ENCODE assay signal across 28 cellular contexts in the genomic region with DNA sequence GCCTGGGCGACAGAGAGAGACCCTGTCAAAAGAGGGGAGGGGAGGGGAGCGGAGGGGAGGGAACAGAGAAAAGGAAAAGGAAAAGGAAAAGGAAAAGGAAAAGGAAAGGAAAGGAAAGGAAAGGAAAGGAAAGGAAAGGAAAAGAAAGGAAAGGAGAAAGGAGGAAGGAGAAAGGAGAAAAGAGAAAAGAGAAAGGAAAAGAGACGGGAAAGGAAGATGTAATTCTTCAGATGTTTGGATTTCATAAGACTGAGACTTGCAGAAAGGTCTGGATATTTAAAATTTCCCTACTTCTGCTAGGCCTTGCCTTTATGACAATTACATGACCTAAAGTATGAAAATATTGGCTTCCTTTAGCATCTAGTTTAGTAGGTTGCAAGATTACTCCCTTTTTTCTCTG.
"Had no signal": no experiment of that assay in that cellular context is flagged by ENCODE, and none has a peak within 500 bp of the region (broad histone marks: within the 10 kb centered on the region; RNA-seq: fewer than 3 reads in every experiment).

No MANE protein-coding gene starts in this region.

- DNase-seq: colonic mucosa; cortex of kidney; dermis blood vessel endothelial cell; dorsolateral prefrontal cortex; effector CD4-positive, alpha-beta T cell; effector CD8-positive, alpha-beta T cell; effector memory CD4-positive, alpha-beta T cell; endodermal cell; erythroblast; esophagus squamous epithelium; foreskin fibroblast; foreskin keratinocyte; foreskin melanocyte; gastrocnemius medialis; glutamatergic neuron; head of caudate nucleus; heart left ventricle; heart right ventricle had no signal

- H3K27me3 Mint-ChIP-seq: dendritic cell treated with granulocyte-macrophage colony-stimulating factor and Interleukin-4, amounts not matched to agents 40 ng/mL and 50 ng/mL, for 4 days had no signal

- H3K4me1 ChIP-seq: colonic mucosa, esophagus muscularis mucosa, esophagus squamous epithelium, foreskin keratinocyte, gastrocnemius medialis, gastroesophageal sphincter had no signal

- H3K36me3 ChIP-seq: colonic mucosa, esophagus muscularis mucosa, esophagus squamous epithelium, gastrocnemius medialis, gastroesophageal sphincter had no signal

- H3K4me3 ChIP-seq: colonic mucosa, coronary artery, dorsolateral prefrontal cortex, esophagus muscularis mucosa, esophagus squamous epithelium, gastrocnemius medialis, gastroesophageal sphincter, heart left ventricle, heart right ventricle had no signal

- ATAC-seq: esophagus mucosa, foreskin keratinocyte, gastrocnemius medialis, gastroesophageal sphincter, heart left ventricle, heart right ventricle had no signal

- H3K4me3 Mint-ChIP-seq: dendritic cell treated with granulocyte-macrophage colony-stimulating factor and Interleukin-4, amounts not matched to agents 40 ng/mL and 50 ng/mL, for 4 days; endodermal cell had no signal

- H3K27ac ChIP-seq: colonic mucosa, coronary artery, epithelial cell of prostate, esophagus muscularis mucosa, esophagus squamous epithelium, foreskin keratinocyte, gastrocnemius medialis, gastroesophageal sphincter, heart left ventricle, heart right ventricle had no signal

- H3K9me3 ChIP-seq: colonic mucosa, esophagus muscularis mucosa, esophagus squamous epithelium, gastrocnemius medialis, gastroesophageal sphincter, heart left ventricle, heart right ventricle had no signal

- H3K27ac Mint-ChIP-seq: endodermal cell had no signal

- H3K9me3 Mint-ChIP-seq: dendritic cell treated with granulocyte-macrophage colony-stimulating factor and Interleukin-4, amounts not matched to agents 40 ng/mL and 50 ng/mL, for 4 days; endodermal cell had no signal

- FAIRE-seq: colon, endometrium, endothelial cell of umbilical vein, frontal cortex had no signal

- H3K27me3 ChIP-seq: colonic mucosa, dorsolateral prefrontal cortex, esophagus muscularis mucosa, esophagus squamous epithelium, foreskin keratinocyte, gastrocnemius medialis, gastroesophageal sphincter, heart left ventricle, heart right ventricle had no signal
